Comparison of ENCODE assay signal across 1 cellular context in the genomic region with DNA sequence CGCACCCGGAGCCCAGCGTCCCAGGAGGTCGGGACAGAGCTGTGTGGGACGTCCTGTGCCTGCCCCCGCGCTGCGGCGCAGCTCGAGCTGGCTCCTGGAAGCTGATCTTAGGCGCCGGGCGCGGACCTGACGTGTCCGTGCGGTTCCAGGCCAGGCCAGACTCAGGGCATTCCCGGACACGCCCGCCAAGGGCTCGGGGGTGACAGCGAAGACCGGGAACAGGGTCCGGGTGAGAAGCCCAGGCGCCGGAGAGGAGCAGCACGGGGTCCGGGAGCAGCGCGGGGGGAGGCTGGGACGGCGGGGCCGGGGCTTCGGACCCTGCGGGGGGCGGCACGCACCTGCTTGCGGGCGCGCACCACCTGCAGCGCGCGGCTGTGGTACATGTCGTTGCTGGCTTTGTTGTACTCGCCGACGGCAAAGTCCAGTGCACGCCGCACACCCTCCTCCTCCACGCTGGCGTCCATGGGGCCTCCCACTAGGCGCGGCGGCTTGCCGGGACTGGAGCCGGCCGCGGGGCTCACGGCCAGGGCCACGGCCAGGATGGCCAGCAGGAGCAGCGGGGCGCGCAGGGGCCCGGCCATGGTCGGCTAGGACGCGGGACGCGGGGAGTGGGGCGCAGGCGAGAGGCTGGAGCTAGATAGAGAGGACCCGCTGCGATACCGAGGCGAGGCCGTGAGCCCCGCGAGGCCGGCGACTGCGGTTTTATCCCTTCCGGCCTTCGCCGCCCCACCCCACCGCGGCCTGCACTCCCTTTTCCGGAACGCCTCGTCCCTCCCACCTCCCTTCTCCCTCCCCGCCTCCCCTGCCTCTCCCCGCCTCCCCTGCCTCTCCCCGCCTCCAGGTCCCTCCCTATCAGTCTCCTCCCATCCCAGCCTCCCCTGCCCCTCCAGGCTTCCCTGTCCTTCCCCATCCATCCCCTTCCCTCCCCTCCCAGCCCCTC.
TF ChIP-seq lines count a peak whose summit lies in the region.

A gene with protein sequence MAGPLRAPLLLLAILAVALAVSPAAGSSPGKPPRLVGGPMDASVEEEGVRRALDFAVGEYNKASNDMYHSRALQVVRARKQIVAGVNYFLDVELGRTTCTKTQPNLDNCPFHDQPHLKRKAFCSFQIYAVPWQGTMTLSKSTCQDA (minus strand): TSS at position 674 of the 940 bp plus-strand sequence. CDS start 93 bp downstream, at position 581.

TF ChIP-seq in HepG2, 621 proteins besides CTCF, POLR2A, EP300 and RAD21 (continued from another document and continues in another):
- TF ChIP-seq, protein P1, sequence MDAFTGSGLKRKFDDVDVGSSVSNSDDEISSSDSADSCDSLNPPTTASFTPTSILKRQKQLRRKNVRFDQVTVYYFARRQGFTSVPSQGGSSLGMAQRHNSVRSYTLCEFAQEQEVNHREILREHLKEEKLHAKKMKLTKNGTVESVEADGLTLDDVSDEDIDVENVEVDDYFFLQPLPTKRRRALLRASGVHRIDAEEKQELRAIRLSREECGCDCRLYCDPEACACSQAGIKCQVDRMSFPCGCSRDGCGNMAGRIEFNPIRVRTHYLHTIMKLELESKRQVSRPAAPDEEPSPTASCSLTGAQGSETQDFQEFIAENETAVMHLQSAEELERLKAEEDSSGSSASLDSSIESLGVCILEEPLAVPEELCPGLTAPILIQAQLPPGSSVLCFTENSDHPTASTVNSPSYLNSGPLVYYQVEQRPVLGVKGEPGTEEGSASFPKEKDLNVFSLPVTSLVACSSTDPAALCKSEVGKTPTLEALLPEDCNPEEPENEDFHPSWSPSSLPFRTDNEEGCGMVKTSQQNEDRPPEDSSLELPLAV (CRISPR knock-in tag; conservative IDR thresholded peaks at IDR 0.05; ENCODE audit: low read depth) = no peak; the same call in 1 of the 2 replicates
- TF ChIP-seq, protein P2, sequence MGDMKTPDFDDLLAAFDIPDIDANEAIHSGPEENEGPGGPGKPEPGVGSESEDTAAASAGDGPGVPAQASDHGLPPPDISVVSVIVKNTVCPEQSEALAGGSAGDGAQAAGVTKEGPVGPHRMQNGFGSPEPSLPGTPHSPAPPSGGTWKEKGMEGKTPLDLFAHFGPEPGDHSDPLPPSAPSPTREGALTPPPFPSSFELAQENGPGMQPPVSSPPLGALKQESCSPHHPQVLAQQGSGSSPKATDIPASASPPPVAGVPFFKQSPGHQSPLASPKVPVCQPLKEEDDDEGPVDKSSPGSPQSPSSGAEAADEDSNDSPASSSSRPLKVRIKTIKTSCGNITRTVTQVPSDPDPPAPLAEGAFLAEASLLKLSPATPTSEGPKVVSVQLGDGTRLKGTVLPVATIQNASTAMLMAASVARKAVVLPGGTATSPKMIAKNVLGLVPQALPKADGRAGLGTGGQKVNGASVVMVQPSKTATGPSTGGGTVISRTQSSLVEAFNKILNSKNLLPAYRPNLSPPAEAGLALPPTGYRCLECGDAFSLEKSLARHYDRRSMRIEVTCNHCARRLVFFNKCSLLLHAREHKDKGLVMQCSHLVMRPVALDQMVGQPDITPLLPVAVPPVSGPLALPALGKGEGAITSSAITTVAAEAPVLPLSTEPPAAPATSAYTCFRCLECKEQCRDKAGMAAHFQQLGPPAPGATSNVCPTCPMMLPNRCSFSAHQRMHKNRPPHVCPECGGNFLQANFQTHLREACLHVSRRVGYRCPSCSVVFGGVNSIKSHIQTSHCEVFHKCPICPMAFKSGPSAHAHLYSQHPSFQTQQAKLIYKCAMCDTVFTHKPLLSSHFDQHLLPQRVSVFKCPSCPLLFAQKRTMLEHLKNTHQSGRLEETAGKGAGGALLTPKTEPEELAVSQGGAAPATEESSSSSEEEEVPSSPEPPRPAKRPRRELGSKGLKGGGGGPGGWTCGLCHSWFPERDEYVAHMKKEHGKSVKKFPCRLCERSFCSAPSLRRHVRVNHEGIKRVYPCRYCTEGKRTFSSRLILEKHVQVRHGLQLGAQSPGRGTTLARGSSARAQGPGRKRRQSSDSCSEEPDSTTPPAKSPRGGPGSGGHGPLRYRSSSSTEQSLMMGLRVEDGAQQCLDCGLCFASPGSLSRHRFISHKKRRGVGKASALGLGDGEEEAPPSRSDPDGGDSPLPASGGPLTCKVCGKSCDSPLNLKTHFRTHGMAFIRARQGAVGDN (CRISPR knock-in tag; IDR thresholded peaks at IDR 0.05) = peak; percentile 97
- TF ChIP-seq BHLHE40 (IDR thresholded peaks at IDR 0.05; ENCODE audit: low read length) (0 out of 2 replicates have a peak, but pooled peaks have one; percentile 10), TMF1 (CRISPR knock-in tag; IDR thresholded peaks at IDR 0.05; ENCODE audit: low read depth) (peak; percentile 97), NR2C2 (CRISPR knock-in tag; IDR thresholded peaks at IDR 0.05; ENCODE audit: borderline replicate concordance) (no peak), ZNF441 (CRISPR knock-in tag; IDR thresholded peaks at IDR 0.05; ENCODE audit: borderline replicate concordance) (no peak; the same call in 1 of the 2 replicates), ZNF672 (CRISPR knock-in tag; IDR thresholded peaks at IDR 0.05) (0 out of 2 replicates have a peak, but pooled peaks have one; percentile 89), PTBP1 (IDR thresholded peaks at IDR 0.05; ENCODE audit: low read depth, low read length, poor library complexity, severe bottlenecking) (no peak), ISX (CRISPR knock-in tag; conservative IDR thresholded peaks at IDR 0.05) (0 out of 2 replicates have a peak, but pooled peaks have one; percentile 60), NFIB (CRISPR knock-in tag; IDR thresholded peaks at IDR 0.05; ENCODE audit: borderline replicate concordance) (no peak), ZFP37 (CRISPR knock-in tag; IDR thresholded peaks at IDR 0.05; ENCODE audit: borderline replicate concordance) (0 out of 2 replicates have a peak, but pooled peaks have one; percentile 75), IKZF1 (IDR thresholded peaks at IDR 0.05) (no peak), NKX3-1 (CRISPR knock-in tag; IDR thresholded peaks at IDR 0.05) (peak; percentile 73), SRY (CRISPR knock-in tag; IDR thresholded peaks at IDR 0.05) (peak; percentile 89), ZNF776 (CRISPR knock-in tag; IDR thresholded peaks at IDR 0.05) (peak; percentile 96), ZSCAN30 (CRISPR knock-in tag; IDR thresholded peaks at IDR 0.05) (no peak; the same call in 1 of the 2 replicates), ZNF232 (CRISPR knock-in tag; IDR thresholded peaks at IDR 0.05; ENCODE audit: borderline replicate concordance) (peak; percentile 65), GZF1 (CRISPR knock-in tag; IDR thresholded peaks at IDR 0.05) (no peak), ZNF563 (CRISPR knock-in tag; IDR thresholded peaks at IDR 0.05) (peak; percentile 95), ZNF101 (CRISPR knock-in tag; IDR thresholded peaks at IDR 0.05; ENCODE audit: borderline replicate concordance, low read depth) (peak; percentile 53; the same call in 1 of the 2 replicates), ZNF883 (CRISPR knock-in tag; IDR thresholded peaks at IDR 0.05; ENCODE audit: not compliant biosample characterization) (peak; percentile 97), ARHGAP35 (CRISPR knock-in tag; IDR thresholded peaks at IDR 0.05; ENCODE audit: borderline replicate concordance) (peak; percentile 96), NFE2L2 (IDR thresholded peaks at IDR 0.05; ENCODE audit: low read length) (no peak), ZNF564 (CRISPR knock-in tag; IDR thresholded peaks at IDR 0.05) (peak; percentile 90), RBAK (CRISPR knock-in tag; IDR thresholded peaks at IDR 0.05) (no peak), ZSCAN12 (CRISPR knock-in tag; IDR thresholded peaks at IDR 0.05) (peak; percentile 77; the same call in 1 of the 2 replicates), ZNF720 (CRISPR knock-in tag; IDR thresholded peaks at IDR 0.05) (no peak), MEF2D (CRISPR knock-in tag; IDR thresholded peaks at IDR 0.05) (0 out of 2 replicates have a peak, but pooled peaks have one; percentile 34), SALL1 (CRISPR knock-in tag; IDR thresholded peaks at IDR 0.05) (peak; percentile 90), ZNF230 (CRISPR knock-in tag; IDR thresholded peaks at IDR 0.05) (peak; percentile 60; the same call in 1 of the 2 replicates), FOXK1 (CRISPR knock-in tag; IDR thresholded peaks at IDR 0.05; ENCODE audit: borderline replicate concordance, low read depth) (peak; percentile 41; the same call in 1 of the 2 replicates), ZNF235 (CRISPR knock-in tag; IDR thresholded peaks at IDR 0.05; ENCODE audit: borderline replicate concordance) (peak; percentile 99), CENPX (CRISPR knock-in tag; IDR thresholded peaks at IDR 0.05) (no peak), ZNF383 (CRISPR knock-in tag; IDR thresholded peaks at IDR 0.05; ENCODE audit: borderline replicate concordance) (peak; percentile 76; the same call in 1 of the 2 replicates), BRCA1 (CRISPR knock-in tag; IDR thresholded peaks at IDR 0.05) (peak; percentile 92), ZNF274 (CRISPR knock-in tag; IDR thresholded peaks at IDR 0.05) (peak; percentile 88)
- TF ChIP-seq, protein P3, sequence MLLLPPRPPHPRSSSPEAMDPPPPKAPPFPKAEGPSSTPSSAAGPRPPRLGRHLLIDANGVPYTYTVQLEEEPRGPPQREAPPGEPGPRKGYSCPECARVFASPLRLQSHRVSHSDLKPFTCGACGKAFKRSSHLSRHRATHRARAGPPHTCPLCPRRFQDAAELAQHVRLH (CRISPR knock-in tag; IDR thresholded peaks at IDR 0.05; ENCODE audit: borderline replicate concordance, low read depth) = 0 out of 2 replicates have a peak, but pooled peaks have one; percentile 38
- TF ChIP-seq, protein P4, sequence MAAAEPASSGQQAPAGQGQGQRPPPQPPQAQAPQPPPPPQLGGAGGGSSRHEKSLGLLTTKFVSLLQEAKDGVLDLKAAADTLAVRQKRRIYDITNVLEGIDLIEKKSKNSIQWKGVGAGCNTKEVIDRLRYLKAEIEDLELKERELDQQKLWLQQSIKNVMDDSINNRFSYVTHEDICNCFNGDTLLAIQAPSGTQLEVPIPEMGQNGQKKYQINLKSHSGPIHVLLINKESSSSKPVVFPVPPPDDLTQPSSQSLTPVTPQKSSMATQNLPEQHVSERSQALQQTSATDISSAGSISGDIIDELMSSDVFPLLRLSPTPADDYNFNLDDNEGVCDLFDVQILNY (CRISPR knock-in tag; conservative IDR thresholded peaks at IDR 0.05) = peak; percentile 66
- TF ChIP-seq, protein P5, sequence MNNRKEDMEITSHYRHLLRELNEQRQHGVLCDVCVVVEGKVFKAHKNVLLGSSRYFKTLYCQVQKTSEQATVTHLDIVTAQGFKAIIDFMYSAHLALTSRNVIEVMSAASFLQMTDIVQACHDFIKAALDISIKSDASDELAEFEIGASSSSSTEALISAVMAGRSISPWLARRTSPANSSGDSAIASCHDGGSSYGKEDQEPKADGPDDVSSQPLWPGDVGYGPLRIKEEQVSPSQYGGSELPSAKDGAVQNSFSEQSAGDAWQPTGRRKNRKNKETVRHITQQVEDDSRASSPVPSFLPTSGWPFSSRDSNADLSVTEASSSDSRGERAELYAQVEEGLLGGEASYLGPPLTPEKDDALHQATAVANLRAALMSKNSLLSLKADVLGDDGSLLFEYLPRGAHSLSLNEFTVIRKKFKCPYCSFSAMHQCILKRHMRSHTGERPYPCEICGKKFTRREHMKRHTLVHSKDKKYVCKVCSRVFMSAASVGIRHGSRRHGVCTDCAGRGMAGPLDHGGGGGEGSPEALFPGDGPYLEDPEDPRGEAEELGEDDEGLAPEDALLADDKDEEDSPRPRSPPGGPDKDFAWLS (CRISPR knock-in tag; IDR thresholded peaks at IDR 0.05; ENCODE audit: borderline replicate concordance) = no peak; the same call in 1 of the 2 replicates
- TF ChIP-seq, protein P6, sequence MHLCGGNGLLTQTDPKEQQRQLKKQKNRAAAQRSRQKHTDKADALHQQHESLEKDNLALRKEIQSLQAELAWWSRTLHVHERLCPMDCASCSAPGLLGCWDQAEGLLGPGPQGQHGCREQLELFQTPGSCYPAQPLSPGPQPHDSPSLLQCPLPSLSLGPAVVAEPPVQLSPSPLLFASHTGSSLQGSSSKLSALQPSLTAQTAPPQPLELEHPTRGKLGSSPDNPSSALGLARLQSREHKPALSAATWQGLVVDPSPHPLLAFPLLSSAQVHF (CRISPR knock-in tag; IDR thresholded peaks at IDR 0.05) = peak; percentile 55; the same call in 1 of the 2 replicates
- TF ChIP-seq, protein P7, sequence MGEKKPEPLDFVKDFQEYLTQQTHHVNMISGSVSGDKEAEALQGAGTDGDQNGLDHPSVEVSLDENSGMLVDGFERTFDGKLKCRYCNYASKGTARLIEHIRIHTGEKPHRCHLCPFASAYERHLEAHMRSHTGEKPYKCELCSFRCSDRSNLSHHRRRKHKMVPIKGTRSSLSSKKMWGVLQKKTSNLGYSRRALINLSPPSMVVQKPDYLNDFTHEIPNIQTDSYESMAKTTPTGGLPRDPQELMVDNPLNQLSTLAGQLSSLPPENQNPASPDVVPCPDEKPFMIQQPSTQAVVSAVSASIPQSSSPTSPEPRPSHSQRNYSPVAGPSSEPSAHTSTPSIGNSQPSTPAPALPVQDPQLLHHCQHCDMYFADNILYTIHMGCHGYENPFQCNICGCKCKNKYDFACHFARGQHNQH (CRISPR knock-in tag; IDR thresholded peaks at IDR 0.05) = no peak; the same call in none of the 2 replicates
- TF ChIP-seq, protein P8, sequence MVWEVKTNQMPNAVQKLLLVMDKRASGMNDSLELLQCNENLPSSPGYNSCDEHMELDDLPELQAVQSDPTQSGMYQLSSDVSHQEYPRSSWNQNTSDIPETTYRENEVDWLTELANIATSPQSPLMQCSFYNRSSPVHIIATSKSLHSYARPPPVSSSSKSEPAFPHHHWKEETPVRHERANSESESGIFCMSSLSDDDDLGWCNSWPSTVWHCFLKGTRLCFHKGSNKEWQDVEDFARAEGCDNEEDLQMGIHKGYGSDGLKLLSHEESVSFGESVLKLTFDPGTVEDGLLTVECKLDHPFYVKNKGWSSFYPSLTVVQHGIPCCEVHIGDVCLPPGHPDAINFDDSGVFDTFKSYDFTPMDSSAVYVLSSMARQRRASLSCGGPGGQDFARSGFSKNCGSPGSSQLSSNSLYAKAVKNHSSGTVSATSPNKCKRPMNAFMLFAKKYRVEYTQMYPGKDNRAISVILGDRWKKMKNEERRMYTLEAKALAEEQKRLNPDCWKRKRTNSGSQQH (CRISPR knock-in tag; IDR thresholded peaks at IDR 0.05; ENCODE audit: low read depth) = peak; percentile 75; the same call in 1 of the 2 replicates
- TF ChIP-seq, protein P9, sequence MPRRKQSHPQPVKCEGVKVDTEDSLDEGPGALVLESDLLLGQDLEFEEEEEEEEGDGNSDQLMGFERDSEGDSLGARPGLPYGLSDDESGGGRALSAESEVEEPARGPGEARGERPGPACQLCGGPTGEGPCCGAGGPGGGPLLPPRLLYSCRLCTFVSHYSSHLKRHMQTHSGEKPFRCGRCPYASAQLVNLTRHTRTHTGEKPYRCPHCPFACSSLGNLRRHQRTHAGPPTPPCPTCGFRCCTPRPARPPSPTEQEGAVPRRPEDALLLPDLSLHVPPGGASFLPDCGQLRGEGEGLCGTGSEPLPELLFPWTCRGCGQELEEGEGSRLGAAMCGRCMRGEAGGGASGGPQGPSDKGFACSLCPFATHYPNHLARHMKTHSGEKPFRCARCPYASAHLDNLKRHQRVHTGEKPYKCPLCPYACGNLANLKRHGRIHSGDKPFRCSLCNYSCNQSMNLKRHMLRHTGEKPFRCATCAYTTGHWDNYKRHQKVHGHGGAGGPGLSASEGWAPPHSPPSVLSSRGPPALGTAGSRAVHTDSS (CRISPR knock-in tag; conservative IDR thresholded peaks at IDR 0.05) = 0 out of 2 replicates have a peak, but pooled peaks have one; percentile 91
- TF ChIP-seq, protein P10, sequence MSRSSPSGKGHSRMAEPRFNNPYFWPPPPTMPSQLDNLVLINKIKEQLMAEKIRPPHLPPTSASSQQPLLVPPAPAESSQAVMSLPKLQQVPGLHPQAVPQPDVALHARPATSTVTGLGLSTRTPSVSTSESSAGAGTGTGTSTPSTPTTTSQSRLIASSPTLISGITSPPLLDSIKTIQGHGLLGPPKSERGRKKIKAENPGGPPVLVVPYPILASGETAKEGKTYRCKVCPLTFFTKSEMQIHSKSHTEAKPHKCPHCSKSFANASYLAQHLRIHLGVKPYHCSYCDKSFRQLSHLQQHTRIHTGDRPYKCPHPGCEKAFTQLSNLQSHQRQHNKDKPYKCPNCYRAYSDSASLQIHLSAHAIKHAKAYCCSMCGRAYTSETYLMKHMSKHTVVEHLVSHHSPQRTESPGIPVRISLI (CRISPR knock-in tag; IDR thresholded peaks at IDR 0.05; ENCODE audit: borderline replicate concordance) = no peak
